ENCODE assay signal across 24 cellular contexts in the genomic region with DNA sequence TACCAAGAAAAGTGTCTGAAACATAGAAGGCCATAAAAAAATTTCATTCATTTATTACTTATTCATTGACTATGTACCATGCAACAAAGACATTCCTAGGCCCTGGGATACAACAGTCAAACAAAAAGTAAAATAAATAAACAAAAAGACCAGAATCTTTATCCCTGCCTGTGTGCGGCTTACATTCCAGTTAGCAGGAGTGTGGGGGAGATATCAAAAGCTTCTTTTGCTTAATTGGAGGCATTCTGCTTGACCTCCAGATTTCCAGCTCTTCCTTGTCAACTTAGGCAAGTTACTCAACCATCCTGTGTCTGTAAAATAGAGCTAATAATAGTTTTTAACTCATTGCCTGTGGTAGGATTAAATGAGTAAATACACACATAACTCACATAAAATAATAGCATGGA.
A peak's percentile ranks its signal among the peaks of the same experiment; 100 is the strongest.
DNase-seq lines count a peak whose midpoint lies in the region; ATAC-seq lines count a peak whose summit lies in the region.
"Had no signal": no experiment of that assay in that cellular context is flagged by ENCODE, and none has a peak within 500 bp of the region (broad histone marks: within the 10 kb centered on the region; RNA-seq: fewer than 3 reads in every experiment).

No MANE protein-coding gene starts in this region.

- peaks cover 24% of the 10 kb centered on the region for H3K4me1 ChIP-seq in adipocyte (ENCODE audit: control insufficient read depth, insufficient read depth, low read length)
- H3K4me1 ChIP-seq: left lung, vagina had no signal

- no peak overlapping the region for H3K4me3 Mint-ChIP-seq in T-cell
- H3K4me3 Mint-ChIP-seq in T-helper 2 cell treated with Interferon-gamma antibody and Interleukin-4, amounts not matched to agents 5 μg/mL and 100 μg/mL, for 36 hours = no peak overlapping the region
- H3K4me3 Mint-ChIP-seq: activated B cell treated with CpG ODN at 0.5 μM for 24 hours; activated CD8-positive, alpha-beta T cell treated with anti-CD3 and anti-CD28 coated beads for 36 hours; CD4-positive, alpha-beta memory T cell; GM23338 had no signal

- no peak for ATAC-seq in T-cell (replicated peaks in 1 of 4)
- ATAC-seq: activated CD8-positive, alpha-beta T cell treated with anti-CD3 and anti-CD28 coated beads for 36 hours; esophagus mucosa; left lung had no signal

- H3K9me3 Mint-ChIP-seq in T-cell = peaks cover 0 to 9% (median 3%) of the 10 kb centered on the region in 3 donors
- H3K9me3 Mint-ChIP-seq in T-helper 2 cell treated with Interferon-gamma antibody and Interleukin-4, amounts not matched to agents 5 μg/mL and 100 μg/mL, for 36 hours = peaks cover 17% of the 10 kb centered on the region
- H3K9me3 Mint-ChIP-seq: activated CD8-positive, alpha-beta T cell treated with anti-CD3 and anti-CD28 coated beads for 36 hours; GM23338 had no signal

- no peaks in the 10 kb centered on the region for H3K27me3 ChIP-seq in adipocyte (replicated peaks; ENCODE audit: control insufficient read depth, insufficient read depth, low read length)
- H3K27me3 ChIP-seq: left lung, suprapubic skin, vagina had no signal

- no peaks in the 10 kb centered on the region for H3K36me3 Mint-ChIP-seq in T-cell
- H3K36me3 Mint-ChIP-seq in T-helper 2 cell treated with Interferon-gamma antibody and Interleukin-4, amounts not matched to agents 5 μg/mL and 100 μg/mL, for 36 hours (ENCODE audit: low read depth) = no peaks in the 10 kb centered on the region
- H3K36me3 Mint-ChIP-seq: CD4-positive, alpha-beta memory T cell had no signal

- peak; percentile 61 for DNase-seq in EL
- DNase-seq in adipocyte (ENCODE audit: low read depth) = peak; percentile 79
- DNase-seq in fibroblast of peridontal ligament (ENCODE audit: extremely low read depth) = peak; percentile 36
- peak; percentile 71 for DNase-seq in non-pigmented ciliary epithelial cell (ENCODE audit: low read depth)
- no peak for DNase-seq in NCI-H1105 (lab: John Stamatoyannopoulos, UW)
- no peak for DNase-seq in activated CD4-positive, alpha-beta T cell treated with anti-CD3 and anti-CD28 coated beads, Interleukin-2, amount 50 U/mL, for 4 hours
- DNase-seq in T-cell = no peak
- DNase-seq in T-helper 2 cell treated with Interferon-gamma antibody and Interleukin-4, amounts not matched to agents 5 μg/mL and 100 μg/mL, for 36 hours (ENCODE audit: low spot score) = no peak
- DNase-seq: activated B cell treated with CpG ODN at 0.5 μM for 24 hours; activated CD8-positive, alpha-beta T cell treated with anti-CD3 and anti-CD28 coated beads for 36 hours; activated T-cell treated with anti-CD3 and anti-CD28 coated beads, Interleukin-2, amount 50 U/mL, for 1 hour; amniotic stem cell; CD4-positive, alpha-beta memory T cell; central memory CD4-positive, alpha-beta T cell; DMS153; glutamatergic neuron; left lung; NCI-H524; SK-N-SH; T-helper 9 cell had no signal

- no peak overlapping the region for H3K4me3 ChIP-seq in adipocyte (ENCODE audit: low read length)
- H3K4me3 ChIP-seq: GM23338, left lung, suprapubic skin, vagina had no signal

- H3K27me3 Mint-ChIP-seq in T-cell = no peaks in the 10 kb centered on the region
- H3K27me3 Mint-ChIP-seq in T-helper 2 cell treated with Interferon-gamma antibody and Interleukin-4, amounts not matched to agents 5 μg/mL and 100 μg/mL, for 36 hours (ENCODE audit: low read depth) = no peaks in the 10 kb centered on the region
- H3K27me3 Mint-ChIP-seq: activated B cell treated with CpG ODN at 0.5 μM for 24 hours; activated CD8-positive, alpha-beta T cell treated with anti-CD3 and anti-CD28 coated beads for 36 hours; CD4-positive, alpha-beta memory T cell had no signal

- H3K4me1 Mint-ChIP-seq in T-cell = no peaks in the 10 kb centered on the region
- H3K4me1 Mint-ChIP-seq in T-helper 2 cell treated with Interferon-gamma antibody and Interleukin-4, amounts not matched to agents 5 μg/mL and 100 μg/mL, for 36 hours (ENCODE audit: low read depth) = no peaks in the 10 kb centered on the region
- H3K4me1 Mint-ChIP-seq: activated B cell treated with CpG ODN at 0.5 μM for 24 hours had no signal

- CTCF ChIA-PET in T-cell (lab: Charles Lee) = no interaction called here

- no peak overlapping the region for H3K9ac ChIP-seq in adipocyte (ENCODE audit: low read length)
- H3K9ac ChIP-seq: SK-N-SH had no signal

- H3K36me3 ChIP-seq in adipocyte (ENCODE audit: control insufficient read depth, insufficient read depth, low read length, severe bottlenecking) = no peaks in the 10 kb centered on the region
- H3K36me3 ChIP-seq: left lung, suprapubic skin, vagina had no signal

- H3K27ac Mint-ChIP-seq in T-cell = no peak overlapping the region
- H3K27ac Mint-ChIP-seq in T-helper 2 cell treated with Interferon-gamma antibody and Interleukin-4, amounts not matched to agents 5 μg/mL and 100 μg/mL, for 36 hours = no peak overlapping the region
- H3K27ac Mint-ChIP-seq: activated B cell treated with CpG ODN at 0.5 μM for 24 hours; activated CD8-positive, alpha-beta T cell treated with anti-CD3 and anti-CD28 coated beads for 36 hours; CD4-positive, alpha-beta memory T cell; GM23338 had no signal

- no peaks in the 10 kb centered on the region for H3K9me3 ChIP-seq in adipocyte (ENCODE audit: control insufficient read depth, low read length)
- H3K9me3 ChIP-seq: left lung, SK-N-SH, suprapubic skin, vagina had no signal

- POLR2A ChIA-PET in T-cell (lab: Charles Lee) = no interaction called here

Comparison
In these comparisons a context has a peak if more than half of its experiments do, and no peak if none do; other contexts are left out.
1. DNase-seq: peak in EL (single experiment), adipocyte (single experiment), fibroblast of peridontal ligament (single experiment) and non-pigmented ciliary epithelial cell (single experiment); none in NCI-H1105 (single experiment), activated CD4-positive, alpha-beta T cell treated with anti-CD3 and anti-CD28 coated beads, Interleukin-2, amount 50 U/mL, for 4 hours (0 of 2), T-cell (0 of 34) and T-helper 2 cell treated with Interferon-gamma antibody and Interleukin-4, amounts not matched to agents 5 μg/mL and 100 μg/mL, for 36 hours (single experiment).